Comparison of ENCODE assay signal across 22 cellular contexts in the genomic region with DNA sequence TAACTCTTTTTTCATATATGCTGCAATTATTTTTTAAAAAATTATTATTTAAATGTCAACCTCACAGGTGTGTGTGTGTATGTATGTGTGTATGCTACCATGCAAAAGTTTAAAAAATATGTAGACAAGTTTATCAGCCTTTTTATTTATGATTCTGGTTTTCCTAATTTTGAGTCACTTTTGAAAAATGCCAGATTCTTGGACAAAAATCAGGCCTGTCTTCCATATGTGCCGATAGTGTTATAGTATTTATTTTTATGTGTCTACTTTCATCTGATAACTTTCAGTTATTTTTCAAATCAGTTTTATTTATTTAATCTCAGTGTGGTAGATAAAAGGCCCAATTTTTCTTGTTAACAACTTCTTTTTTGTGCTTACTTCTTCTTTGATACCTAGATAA.
DNase-seq lines count a peak whose midpoint lies in the region; ATAC-seq, FAIRE-seq and TF ChIP-seq lines count a peak whose summit lies in the region.
"Had no signal": no experiment of that assay in that cellular context is flagged by ENCODE, and none has a peak within 500 bp of the region (broad histone marks: within the 10 kb centered on the region; RNA-seq: fewer than 3 reads in every experiment).

No MANE protein-coding gene starts in this region.

- H3K79me2 ChIP-seq in SK-N-SH (ENCODE audit: insufficient read depth) (no peaks in the 10 kb centered on the region), endothelial cell of umbilical vein (ENCODE audit: control insufficient read depth, insufficient read depth, low read length) (no peaks in the 10 kb centered on the region)

- no peaks in the 10 kb centered on the region for H4K20me1 ChIP-seq in SK-N-SH (ENCODE audit: insufficient read depth)
- no peaks in the 10 kb centered on the region for H4K20me1 ChIP-seq in endothelial cell of umbilical vein (replicated peaks; ENCODE audit: control insufficient read depth, extremely low read depth, insufficient read depth, low read length)
- H4K20me1 ChIP-seq: BLaER1 had no signal

- no peak overlapping the region for H3K4me3 ChIP-seq in SK-N-SH (ENCODE audit: low read depth in 2 of 2, low read length in 1 of 2)
- no peak overlapping the region for H3K4me3 ChIP-seq in endothelial cell of umbilical vein (replicated peaks in 1 of 3; ENCODE audit: insufficient read depth in 1 of 3, low read depth in 1 of 3, low read length in 3 of 3)
- H3K4me3 ChIP-seq: BLaER1, GM12878, GM23338 had no signal

- H3K4me2 ChIP-seq in SK-N-SH (no peak overlapping the region), endothelial cell of umbilical vein (ENCODE audit: insufficient read depth, low read length) (peak overlapping the region; percentile 59)
- H3K4me2 ChIP-seq: BLaER1, GM23338 had no signal

- TF ChIP-seq RAD21 in SK-N-SH (IDR thresholded peaks at IDR 0.05; ENCODE audit: low read length): no peak

- POLR2A ChIA-PET in SK-N-SH (lab: Yijun Ruan, JAX) (no interaction called here), endothelial cell of umbilical vein (lab: Charles Lee) (no interaction called here), GM10248 (lab: Yijun Ruan, JAX) (no interaction called here)

- TSS peak; percentile 17 for BruUV-seq in endothelial cell of umbilical vein (replicated peaks; lab: Mats Ljungman, UMichigan)

- intact Hi-C loops in endothelial cell of umbilical vein (cut with micrococcal nuclease): no loop called here

- no peak for TF ChIP-seq POLR2A in endothelial cell of umbilical vein (IDR thresholded peaks at IDR 0.05; ENCODE audit: low read depth, low read length)

- no peak for TF ChIP-seq EP300 in SK-N-SH (IDR thresholded peaks at IDR 0.05; ENCODE audit: borderline replicate concordance in 1 of 2, low read depth in 1 of 2, low read length in 1 of 2)

- ATAC-seq in SK-N-SH treated with all-trans-retinoic acid at 6 μM for 48 hours (no peak), GM18520 (IDR thresholded peaks at IDR 0.05; ENCODE audit: unreplicated experiment) (no peak), HG03139 (IDR thresholded peaks at IDR 0.05; ENCODE audit: unreplicated experiment) (no peak)
- ATAC-seq: CD8-positive, alpha-beta T cell; GM12878; GM23338 had no signal

- H3K27ac ChIP-seq in SK-N-SH (ENCODE audit: low read depth in 2 of 2, low read length in 1 of 2) (no peak overlapping the region), endothelial cell of umbilical vein (ENCODE audit: insufficient read depth, low read depth, low read length) (no peak overlapping the region)
- H3K27ac ChIP-seq: 22Rv1, BLaER1, C4-2B had no signal

- H3K9ac ChIP-seq in SK-N-SH: no peak overlapping the region
- no peak overlapping the region for H3K9ac ChIP-seq in endothelial cell of umbilical vein (replicated peaks; ENCODE audit: extremely low read depth, insufficient read depth, low read length)
- H3K9ac ChIP-seq: BLaER1 had no signal

- H2AFZ ChIP-seq in SK-N-SH (ENCODE audit: low read depth) (no peak overlapping the region), endothelial cell of umbilical vein (ENCODE audit: low read depth, low read length) (no peak overlapping the region)
- H2AFZ ChIP-seq: GM23338 had no signal

- H3K36me3 ChIP-seq in SK-N-SH (replicated peaks in 1 of 2; ENCODE audit: control insufficient read depth in 1 of 2, insufficient read depth in 2 of 2, low read length in 1 of 2) (no peaks in the 10 kb centered on the region), endothelial cell of umbilical vein (ENCODE audit: control insufficient read depth in 2 of 2, extremely low read depth in 1 of 2, insufficient read depth in 2 of 2, low read length in 2 of 2) (no peaks in the 10 kb centered on the region)
- H3K36me3 ChIP-seq: BLaER1 had no signal

- TF ChIP-seq CTCF in SK-N-SH (IDR thresholded peaks at IDR 0.05) (no peak), endothelial cell of umbilical vein (IDR thresholded peaks at IDR 0.05; ENCODE audit: extremely low read depth in 1 of 2, insufficient read depth in 1 of 2, low read depth in 1 of 2, low read length in 2 of 2) (no peak), GM10248 (IDR thresholded peaks at IDR 0.05; ENCODE audit: control extremely low read depth, extremely low read depth, low read depth, missing control alignments) (no peak)

- H3K9me2 ChIP-seq in SK-N-SH: no peaks in the 10 kb centered on the region

- H3K27me3 ChIP-seq in SK-N-SH (ENCODE audit: insufficient read depth) (peaks cover 12% of the 10 kb centered on the region; the same call in 1 of the 2 replicates), endothelial cell of umbilical vein (ENCODE audit: control insufficient read depth in 2 of 2, insufficient read depth in 2 of 2, low read length in 2 of 2) (no peaks in the 10 kb centered on the region)
- H3K27me3 ChIP-seq: BLaER1 had no signal

- WGBS in SK-N-SH (ENCODE audit: low lambda C conversion rate): 42% methylated on average over 1 of the region's 1 CpG

- H3K9me3 ChIP-seq in SK-N-SH: no peaks in the 10 kb centered on the region
- no peaks in the 10 kb centered on the region for H3K9me3 ChIP-seq in endothelial cell of umbilical vein (replicated peaks; ENCODE audit: control insufficient read depth, insufficient read depth, low read length)
- H3K9me3 ChIP-seq: BLaER1 had no signal

- no peak for FAIRE-seq in endothelial cell of umbilical vein (lab: Jason Lieb, UNC)
- FAIRE-seq: A204.1, D721Med, G401.6, GM12878 had no signal

- dilution Hi-C loops in endothelial cell of umbilical vein (cut with MboI; ENCODE audit: extremely low pct_ligation_motif_present, low sequenced_read_pairs): no loop called here

- H3K9me1 ChIP-seq in endothelial cell of umbilical vein (replicated peaks; ENCODE audit: control insufficient read depth, extremely low read depth, insufficient read depth, low read length): no peaks in the 10 kb centered on the region

- H3F3A ChIP-seq in SK-N-SH (replicated peaks; ENCODE audit: insufficient read depth): no peaks in the 10 kb centered on the region

- peaks cover 0 to 2% of the 10 kb centered on the region in 2 experiments; a peak in 2 of 4 replicates for H3K4me1 ChIP-seq in SK-N-SH (ENCODE audit: control insufficient read depth in 1 of 2, insufficient read depth in 2 of 2, low read depth in 1 of 2, low read length in 1 of 2)
- H3K4me1 ChIP-seq in endothelial cell of umbilical vein (ENCODE audit: control insufficient read depth, extremely low read depth, insufficient read depth, low read length): peaks cover 15% of the 10 kb centered on the region

- CTCF ChIA-PET in SK-N-SH (lab: Yijun Ruan, JAX) (interaction anchor here (1.1 to 1.5 kb wide), 2 partner anchors 10 to 26 kb away, joined by 3 to 4 read pairs; no protein-coding TSS in a partner anchor), endothelial cell of umbilical vein (lab: Charles Lee) (interaction anchor here (1.0 kb wide), 1 partner anchor 10 kb away, joined by 3 read pairs; no protein-coding TSS in a partner anchor), GM10248 (lab: Yijun Ruan, JAX) (no interaction called here)

- DNase-seq in SK-N-SH (no peak), amniotic epithelial cell (ENCODE audit: low read depth) (peak; percentile 33), endothelial cell of umbilical vein (ENCODE audit: low read depth, low spot score) (no peak), T-helper 9 cell (no peak), GM10248 (ENCODE audit: extremely low spot score) (no peak)
- DNase-seq: CD4-positive, CD25-positive, alpha-beta regulatory T cell; CD8-positive, alpha-beta T cell; DMS 273 treated with DMSO at 0.1 percent for 48 hours; DMS79; H9; HFFc6 had no signal

TF ChIP-seq in SK-N-SH, 30 proteins besides CTCF, POLR2A, EP300 and RAD21 (continues in another document):
- TF ChIP-seq, protein P1, sequence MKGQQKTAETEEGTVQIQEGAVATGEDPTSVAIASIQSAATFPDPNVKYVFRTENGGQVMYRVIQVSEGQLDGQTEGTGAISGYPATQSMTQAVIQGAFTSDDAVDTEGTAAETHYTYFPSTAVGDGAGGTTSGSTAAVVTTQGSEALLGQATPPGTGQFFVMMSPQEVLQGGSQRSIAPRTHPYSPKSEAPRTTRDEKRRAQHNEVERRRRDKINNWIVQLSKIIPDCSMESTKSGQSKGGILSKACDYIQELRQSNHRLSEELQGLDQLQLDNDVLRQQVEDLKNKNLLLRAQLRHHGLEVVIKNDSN (IDR thresholded peaks at IDR 0.05; ENCODE audit: borderline replicate concordance, low read depth): no peak

TF ChIP-seq in SK-N-SH treated with all-trans-retinoic acid at 6 μM for 48 hours, 23 proteins besides CTCF, POLR2A, EP300 and RAD21 (continues in another document):
- TF ChIP-seq BACH2 (CRISPR knock-in tag; IDR thresholded peaks at IDR 0.05; ENCODE audit: borderline replicate concordance) (no peak), ZNF8 (CRISPR knock-in tag; IDR thresholded peaks at IDR 0.05) (no peak)
- TF ChIP-seq, protein P2, sequence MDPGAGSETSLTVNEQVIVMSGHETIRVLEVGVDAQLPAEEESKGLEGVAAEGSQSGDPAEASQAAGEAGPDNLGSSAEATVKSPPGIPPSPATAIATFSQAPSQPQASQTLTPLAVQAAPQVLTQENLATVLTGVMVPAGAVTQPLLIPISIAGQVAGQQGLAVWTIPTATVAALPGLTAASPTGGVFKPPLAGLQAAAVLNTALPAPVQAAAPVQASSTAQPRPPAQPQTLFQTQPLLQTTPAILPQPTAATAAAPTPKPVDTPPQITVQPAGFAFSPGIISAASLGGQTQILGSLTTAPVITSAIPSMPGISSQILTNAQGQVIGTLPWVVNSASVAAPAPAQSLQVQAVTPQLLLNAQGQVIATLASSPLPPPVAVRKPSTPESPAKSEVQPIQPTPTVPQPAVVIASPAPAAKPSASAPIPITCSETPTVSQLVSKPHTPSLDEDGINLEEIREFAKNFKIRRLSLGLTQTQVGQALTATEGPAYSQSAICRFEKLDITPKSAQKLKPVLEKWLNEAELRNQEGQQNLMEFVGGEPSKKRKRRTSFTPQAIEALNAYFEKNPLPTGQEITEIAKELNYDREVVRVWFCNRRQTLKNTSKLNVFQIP (CRISPR knock-in tag; IDR thresholded peaks at IDR 0.05; ENCODE audit: borderline replicate concordance, low read depth): no peak

TF ChIP-seq in endothelial cell of umbilical vein, 7 proteins besides CTCF, POLR2A, EP300 and RAD21:
- TF ChIP-seq FOS (IDR thresholded peaks at IDR 0.05; ENCODE audit: borderline replicate concordance, insufficient read depth, low read length) (no peak), MYC (IDR thresholded peaks at IDR 0.05; ENCODE audit: low read depth, low read length) (no peak), EZH2 (IDR thresholded peaks at IDR 0.05; ENCODE audit: borderline replicate concordance, low read depth, low read length, severe bottlenecking) (no peak), GATA2 (IDR thresholded peaks at IDR 0.05; ENCODE audit: insufficient read depth, insufficient read length, low read depth, low read length) (no peak)
